18 cellular contexts compared by ENCODE assay signal in genomic region chr18:67551146-67551545, GRCh38. TPM values are rescaled to one million over a fixed set of nuclear protein-coding genes. Genes with fewer than 3 reads are reported as not detected.
"Had no signal": no experiment of that assay in that cellular context is flagged by ENCODE, and none has a peak within 500 bp of the region (broad histone marks: within the 10 kb centered on the region; RNA-seq: fewer than 3 reads in every experiment).

No MANE protein-coding gene starts in this region.

- H3K27me3 Mint-ChIP-seq: stimulated activated memory B cell treated with anti-CD40 and anti-IgM and Interleukin-4, amounts not matched to agents 10 μg/mL and 1 μg/mL and 100 μg/mL, for 72 hours had no signal

- H3K27ac ChIP-seq: gastroesophageal sphincter, thoracic aorta had no signal

- H3K27ac Mint-ChIP-seq: activated naive CD4-positive, alpha-beta T cell treated with anti-CD3 and anti-CD28 coated beads, Interleukin-2, amount 50 U/mL, for 24 hours; activated T-cell treated with anti-CD3 and anti-CD28 coated beads, Interleukin-2, amount 50 U/mL, for 72 hours; mesothelial cell of epicardium; stimulated activated memory B cell treated with anti-CD40 and anti-IgM and Interleukin-4, amounts not matched to agents 10 μg/mL and 1 μg/mL and 100 μg/mL, for 72 hours had no signal

- H3K4me2 ChIP-seq: smooth muscle cell had no signal

- ATAC-seq: activated T-cell treated with anti-CD3 and anti-CD28 coated beads, Interleukin-2, amount 50 U/mL, for 72 hours; esophagus mucosa; gastroesophageal sphincter; left colon; sciatic nerve; stimulated activated memory B cell treated with anti-CD40 and anti-IgM and Interleukin-4, amounts not matched to agents 10 μg/mL and 1 μg/mL and 100 μg/mL, for 72 hours had no signal

- H3K27me3 ChIP-seq: gastroesophageal sphincter had no signal

- H3K9me3 ChIP-seq: gastroesophageal sphincter, thoracic aorta had no signal

- DNase-seq: activated CD4-positive, alpha-beta T cell treated with anti-CD3 and anti-CD28 coated beads for 1 hour; activated effector memory CD4-positive, alpha-beta T cell treated with anti-CD3 and anti-CD28 coated beads, Interleukin-2, amount 50 U/mL, for 16 hours; activated T-cell treated with anti-CD3 and anti-CD28 coated beads, Interleukin-2, amount 50 U/mL, for 72 hours; cerebellar nuclear complex; cortex of kidney; left colon; stimulated activated CD4-positive, alpha-beta T cell treated with anti-CD3 and anti-CD28 coated beads, Interleukin-4, amount 100 ng/mL, for 1 hour; T1000 had no signal

- H3K4me1 Mint-ChIP-seq: activated naive CD4-positive, alpha-beta T cell treated with anti-CD3 and anti-CD28 coated beads, Interleukin-2, amount 50 U/mL, for 24 hours; mesothelial cell of epicardium; stimulated activated memory B cell treated with anti-CD40 and anti-IgM and Interleukin-4, amounts not matched to agents 10 μg/mL and 1 μg/mL and 100 μg/mL, for 72 hours had no signal

- H3K4me1 ChIP-seq: gastroesophageal sphincter had no signal

- H3K4me3 ChIP-seq: gastroesophageal sphincter, lung, smooth muscle cell, thoracic aorta had no signal

- H3K36me3 ChIP-seq: gastroesophageal sphincter, thoracic aorta had no signal

- H3K4me3 Mint-ChIP-seq: activated naive CD4-positive, alpha-beta T cell treated with anti-CD3 and anti-CD28 coated beads, Interleukin-2, amount 50 U/mL, for 24 hours; activated T-cell treated with anti-CD3 and anti-CD28 coated beads, Interleukin-2, amount 50 U/mL, for 72 hours; mesothelial cell of epicardium; stimulated activated memory B cell treated with anti-CD40 and anti-IgM and Interleukin-4, amounts not matched to agents 10 μg/mL and 1 μg/mL and 100 μg/mL, for 72 hours had no signal

- H3K9me3 Mint-ChIP-seq: activated naive CD4-positive, alpha-beta T cell treated with anti-CD3 and anti-CD28 coated beads, Interleukin-2, amount 50 U/mL, for 24 hours; activated T-cell treated with anti-CD3 and anti-CD28 coated beads, Interleukin-2, amount 50 U/mL, for 72 hours; stimulated activated memory B cell treated with anti-CD40 and anti-IgM and Interleukin-4, amounts not matched to agents 10 μg/mL and 1 μg/mL and 100 μg/mL, for 72 hours had no signal

- H3K36me3 Mint-ChIP-seq: activated naive CD4-positive, alpha-beta T cell treated with anti-CD3 and anti-CD28 coated beads, Interleukin-2, amount 50 U/mL, for 24 hours; mesothelial cell of epicardium; stimulated activated memory B cell treated with anti-CD40 and anti-IgM and Interleukin-4, amounts not matched to agents 10 μg/mL and 1 μg/mL and 100 μg/mL, for 72 hours had no signal

RNA-seq across cellular contexts. Expression of gene DSEL, which starts 34.6 kb away (rescaled TPM):
- total RNA-seq: T-helper 1 cell treated with Interleukin-12 subunit alpha and Interleukin-12 subunit beta and Interleukin-4 antibody, amounts not matched to agents 30 ng/mL and 1 ng/mL, for 36 hours had no signal
